ENCODE assay signal across 2 cellular contexts in genomic region chr6:3312604-3313167, GRCh38.
TF ChIP-seq lines count a peak whose summit lies in the region.

No MANE protein-coding gene starts in this region.

TF ChIP-seq in SK-N-SH, 30 proteins besides CTCF, POLR2A, EP300 and RAD21 (continued from another document):
- TF ChIP-seq REST (IDR thresholded peaks at IDR 0.05; ENCODE audit: low read depth, low read length) (no peak), NFIC (IDR thresholded peaks at IDR 0.05; ENCODE audit: borderline replicate concordance) (no peak), FOSL2 (IDR thresholded peaks at IDR 0.05; ENCODE audit: borderline replicate concordance, low read depth) (no peak), TEAD4 (IDR thresholded peaks at IDR 0.05; ENCODE audit: borderline replicate concordance, insufficient read depth) (no peak), USF2 (IDR thresholded peaks at IDR 0.05; ENCODE audit: borderline replicate concordance, low read depth, low read length) (no peak), PBX3 (IDR thresholded peaks at IDR 0.05) (no peak)
TF ChIP-seq in SK-N-SH: peak in this region for 1.

TF ChIP-seq in SK-N-SH treated with all-trans-retinoic acid at 6 μM for 48 hours, 23 proteins besides CTCF, POLR2A, EP300 and RAD21 (continued from another document):
- TF ChIP-seq CSDC2 (CRISPR knock-in tag; IDR thresholded peaks at IDR 0.05) (no peak), ZNF8 (CRISPR knock-in tag; IDR thresholded peaks at IDR 0.05) (no peak), ARNTL (CRISPR knock-in tag; IDR thresholded peaks at IDR 0.05; ENCODE audit: borderline replicate concordance, low read depth) (no peak), GLIS3 (CRISPR knock-in tag; IDR thresholded peaks at IDR 0.05) (no peak)
